34 cellular contexts compared by ENCODE assay signal in the genomic region with DNA sequence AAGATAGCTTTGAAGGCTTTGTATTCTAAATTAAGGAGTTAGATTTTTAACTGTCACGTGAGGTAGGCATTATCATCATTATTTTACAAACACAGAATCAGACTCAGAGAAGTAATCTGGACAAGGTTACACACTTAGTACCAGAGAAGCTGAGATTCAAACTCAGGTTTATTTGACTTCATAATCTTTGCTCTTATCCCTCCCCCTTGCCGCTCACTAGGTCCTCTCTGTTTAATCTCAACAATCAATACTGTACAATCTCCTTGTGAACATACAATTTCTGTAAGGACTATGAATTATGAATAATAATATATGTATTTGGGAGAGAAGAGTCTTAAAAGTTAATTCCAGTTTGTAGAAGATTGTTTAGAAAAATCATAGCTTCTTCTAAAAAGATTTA. TPM values are rescaled to one million over a fixed set of nuclear protein-coding genes. Genes with fewer than 3 reads are reported as not detected.
"Had no signal": no experiment of that assay in that cellular context is flagged by ENCODE, and none has a peak within 500 bp of the region (broad histone marks: within the 10 kb centered on the region; RNA-seq: fewer than 3 reads in every experiment).

No MANE protein-coding gene starts in this region.

- H3K9me3 ChIP-seq: gastrocnemius medialis, left lung, mucosa of descending colon, neutrophil, pancreas, prostate gland, right atrium auricular region, spleen, suprapubic skin, vagina had no signal

- FAIRE-seq: colon, kidney, pancreas had no signal

- H3K27me3 Mint-ChIP-seq: naive B cell; natural killer cell treated with Interleukin-12 subunit alpha and Interleukin-12 subunit beta and Interleukin-15 and Interleukin-18, amount 100 ng/mL, for 72 hours; stimulated activated naive B cell treated with anti-CD40 and anti-IgM and Interleukin-4, amounts not matched to agents 10 μg/mL and 1 μg/mL and 100 μg/mL, for 72 hours; stimulated activated naive CD8-positive, alpha-beta T cell treated with anti-CD3 and anti-CD28 coated beads, Interleukin-15, amount 100 ng/mL, for 72 hours had no signal

- H3K4me3 Mint-ChIP-seq: endodermal cell; mesothelial cell of epicardium; naive B cell; natural killer cell treated with Interleukin-12 subunit alpha and Interleukin-12 subunit beta and Interleukin-15 and Interleukin-18, amount 100 ng/mL, for 72 hours; neural crest cell; stimulated activated naive B cell treated with anti-CD40 and anti-IgM and Interleukin-4, amounts not matched to agents 10 μg/mL and 1 μg/mL and 100 μg/mL, for 72 hours; stimulated activated naive CD8-positive, alpha-beta T cell treated with anti-CD3 and anti-CD28 coated beads, Interleukin-15, amount 100 ng/mL, for 72 hours had no signal

- H3K36me3 ChIP-seq: pancreas, prostate gland had no signal

- H3K4me1 Mint-ChIP-seq: mesothelial cell of epicardium, neural crest cell had no signal

- H3K4me3 ChIP-seq: dorsolateral prefrontal cortex, gastrocnemius medialis, left lung, mucosa of descending colon, pancreas, prostate gland, right atrium auricular region, skin epidermis, spleen, suprapubic skin, vagina had no signal

- H3K9me3 Mint-ChIP-seq: endodermal cell; mesothelial cell of epicardium; naive B cell; natural killer cell treated with Interleukin-12 subunit alpha and Interleukin-12 subunit beta and Interleukin-15 and Interleukin-18, amount 100 ng/mL, for 72 hours; neural crest cell; stimulated activated naive B cell treated with anti-CD40 and anti-IgM and Interleukin-4, amounts not matched to agents 10 μg/mL and 1 μg/mL and 100 μg/mL, for 72 hours; stimulated activated naive CD8-positive, alpha-beta T cell treated with anti-CD3 and anti-CD28 coated beads, Interleukin-15, amount 100 ng/mL, for 72 hours had no signal

- ATAC-seq: esophagus mucosa; gastrocnemius medialis; left lung; mucosa of descending colon; natural killer cell treated with Interleukin-12 subunit alpha and Interleukin-12 subunit beta and Interleukin-15 and Interleukin-18, amount 100 ng/mL, for 72 hours; pancreas; stimulated activated naive B cell treated with anti-CD40 and anti-IgM and Interleukin-4, amounts not matched to agents 10 μg/mL and 1 μg/mL and 100 μg/mL, for 72 hours; stimulated activated naive CD8-positive, alpha-beta T cell treated with anti-CD3 and anti-CD28 coated beads, Interleukin-15, amount 100 ng/mL, for 72 hours had no signal

- H3K27me3 ChIP-seq: dorsolateral prefrontal cortex, gastrocnemius medialis, left lung, neutrophil, pancreas, right atrium auricular region, spleen, suprapubic skin, vagina had no signal

- H3K4me1 ChIP-seq: gastrocnemius medialis, pancreas, prostate gland, right atrium auricular region, suprapubic skin, vagina had no signal

- DNase-seq: dorsolateral prefrontal cortex; effector CD4-positive, alpha-beta T cell; endodermal cell; foreskin fibroblast; gastrocnemius medialis; head of caudate nucleus; kidney; left lung; mesenchymal stem cell; mucosa of descending colon; naive B cell; pancreas; spleen; stimulated activated CD4-positive, alpha-beta T cell treated with anti-CD3 and anti-CD28 coated beads, Interleukin-4, amount 100 ng/mL, for 4 hours; stimulated activated naive B cell treated with anti-CD40 and anti-IgM and Interleukin-4, amounts not matched to agents 10 μg/mL and 1 μg/mL and 100 μg/mL, for 72 hours; stimulated activated naive CD8-positive, alpha-beta T cell treated with anti-CD3 and anti-CD28 coated beads, Interleukin-15, amount 100 ng/mL, for 72 hours; trophoblast cell had no signal

- H3K27ac Mint-ChIP-seq: endodermal cell; mesothelial cell of epicardium; natural killer cell treated with Interleukin-12 subunit alpha and Interleukin-12 subunit beta and Interleukin-15 and Interleukin-18, amount 100 ng/mL, for 72 hours; stimulated activated naive B cell treated with anti-CD40 and anti-IgM and Interleukin-4, amounts not matched to agents 10 μg/mL and 1 μg/mL and 100 μg/mL, for 72 hours had no signal

- H3K27ac ChIP-seq: dorsolateral prefrontal cortex, epithelial cell of prostate, gastrocnemius medialis, left lung, neutrophil, pancreas, prostate gland, right atrium auricular region, skin epidermis, spleen, suprapubic skin, vagina had no signal

RNA-seq across cellular contexts. Expression of gene DNAJB7, which starts 5.2 kb away (rescaled TPM):
- total RNA-seq: dorsolateral prefrontal cortex; endodermal cell; esophagus mucosa; gastrocnemius medialis; glomerular endothelial cell; kidney; left lung; lower leg skin; lung microvascular endothelial cell; mesothelial cell of epicardium; natural killer cell treated with Interleukin-12 subunit alpha and Interleukin-12 subunit beta and Interleukin-15 and Interleukin-18, amount 100 ng/mL, for 72 hours; neural crest cell; omental fat pad; pancreas; right atrium auricular region; spleen; suprapubic skin; ureter; vagina had no signal
